In the genomic region with DNA sequence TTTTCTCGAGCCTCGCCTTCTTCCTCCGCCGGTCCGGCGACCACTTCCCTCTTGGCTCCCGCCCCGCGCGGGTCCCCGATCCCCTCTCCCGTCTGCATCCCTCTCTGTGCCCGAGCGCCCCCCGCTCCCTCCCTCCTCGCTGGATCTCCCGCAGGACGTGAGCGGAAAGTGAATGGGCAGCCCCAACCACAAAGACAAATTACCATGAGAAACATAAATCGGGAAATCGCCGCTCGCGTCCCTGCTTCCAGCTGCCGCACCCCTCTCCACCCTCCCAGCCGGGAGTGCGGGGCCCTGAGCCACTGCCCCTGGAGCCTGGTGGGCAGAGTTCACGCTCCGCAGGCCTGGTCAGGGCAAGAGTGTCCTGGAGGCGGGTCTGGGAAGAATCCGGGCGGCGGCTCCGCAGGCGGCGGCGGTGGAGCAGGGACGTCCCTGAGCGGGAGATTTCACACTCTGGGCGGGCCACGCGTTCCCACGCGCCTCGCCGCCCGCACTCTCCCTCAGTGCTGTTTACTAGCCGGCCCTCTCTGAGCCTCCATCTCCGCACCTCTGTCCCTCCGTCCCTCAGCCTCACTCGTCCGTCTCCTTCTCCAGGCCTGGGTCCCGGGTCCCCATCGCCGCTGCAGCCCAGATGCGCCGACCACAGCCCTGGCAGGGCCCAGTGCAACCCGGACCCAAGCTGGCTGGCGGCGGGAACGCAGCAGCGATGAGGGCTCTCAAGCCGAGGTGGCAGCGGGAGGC, we compare ENCODE assay signal across 8 cellular contexts. TPM values are rescaled to one million over a fixed set of nuclear protein-coding genes. Genes with fewer than 3 reads are reported as not detected.
DNase-seq lines count a peak whose midpoint lies in the region; ATAC-seq and TF ChIP-seq lines count a peak whose summit lies in the region.

No MANE protein-coding gene starts in this region.

- H3K4me2 ChIP-seq in PC-9: peak overlapping the region; percentile 71

- no peaks in the 10 kb centered on the region for H3F3A ChIP-seq in PC-9 (ENCODE audit: insufficient read depth, low read depth)

- peaks cover 4% of the 10 kb centered on the region for H3K4me1 ChIP-seq in PC-9 (replicated peaks; ENCODE audit: insufficient read depth)
- peaks cover 1% of the 10 kb centered on the region for H3K4me1 ChIP-seq in urinary bladder (ENCODE audit: insufficient read depth)

- peak overlapping the region; percentile 14; the same call in 1 of the 2 replicates for H2AFZ ChIP-seq in PC-9

- H3K9me3 Mint-ChIP-seq in mesothelial cell of epicardium: peaks cover 3% of the 10 kb centered on the region

- H3K36me3 ChIP-seq in PC-9 (ENCODE audit: low read depth): no peaks in the 10 kb centered on the region
- H3K36me3 ChIP-seq in urinary bladder (ENCODE audit: insufficient read depth): no peaks in the 10 kb centered on the region

- no peaks in the 10 kb centered on the region for H4K20me1 ChIP-seq in PC-9 (ENCODE audit: insufficient read depth)

- under 1% methylated on average over 64 of the region's 64 CpGs for WGBS in urinary bladder

- H3K79me2 ChIP-seq in PC-9 (ENCODE audit: low read depth): no peaks in the 10 kb centered on the region

- POLR2A ChIA-PET in GM10248 (lab: Yijun Ruan, JAX): no interaction called here
- POLR2A ChIA-PET in PC-9 (lab: Charles Lee; ENCODE audit: unreplicated experiment): no interaction called here

- H3K4me3 Mint-ChIP-seq in mesothelial cell of epicardium: peak overlapping the region; percentile 69

- H3K4me3 ChIP-seq in PC-9: peak overlapping the region; percentile 58
- H3K4me3 ChIP-seq in urinary bladder (ENCODE audit: low read depth, low read length): peak overlapping the region; percentile 50

- H3K27ac Mint-ChIP-seq in mesothelial cell of epicardium: no peak overlapping the region

- BruUV-seq in PC-9 (replicated peaks; lab: Mats Ljungman, UMichigan): no TSS peak

- TF ChIP-seq CTCF in GM10248 (IDR thresholded peaks at IDR 0.05; ENCODE audit: control extremely low read depth, extremely low read depth, low read depth, missing control alignments): no peak
- no peak for TF ChIP-seq CTCF in PC-9 (conservative IDR thresholded peaks at IDR 0.05)
- TF ChIP-seq CTCF in mesothelial cell of epicardium (IDR thresholded peaks at IDR 0.05; ENCODE audit: unreplicated experiment): no peak

- H3K27me3 Mint-ChIP-seq in mesothelial cell of epicardium (ENCODE audit: low read depth): peaks cover 79% of the 10 kb centered on the region

- DNase-seq in GM10248 (ENCODE audit: extremely low spot score) (peak; percentile 38), PC-9 (peak in 1 of 2 experiments; percentile 11), ecto neural progenitor cell (ENCODE audit: low spot score) (peak; percentile 70), mesothelial cell of epicardium (ENCODE audit: low spot score in 2 of 2, unreplicated experiment in 2 of 2) (peak in 1 of 2 experiments; percentile 51), putamen (ENCODE audit: low spot score) (no peak), midbrain (lab: John Stamatoyannopoulos, UW) (no peak)

- intact Hi-C loops in PC-9 (cut with micrococcal nuclease; ENCODE audit: unreplicated experiment): loop anchor here (5.0 to 10.0 kb wide), 5 partner anchors 98 to 1479 kb away; a partner anchor contains a TSS

- no peak overlapping the region for H3K27ac ChIP-seq in PC-9
- H3K27ac ChIP-seq in urinary bladder (ENCODE audit: low read depth): no peak overlapping the region

- peaks cover 20% of the 10 kb centered on the region for H3K4me1 Mint-ChIP-seq in mesothelial cell of epicardium

- H3K9me2 ChIP-seq in PC-9 (ENCODE audit: insufficient read depth): no peaks in the 10 kb centered on the region

- no peaks in the 10 kb centered on the region for H3K36me3 Mint-ChIP-seq in mesothelial cell of epicardium

- CTCF ChIA-PET in GM10248 (lab: Yijun Ruan, JAX) (interaction anchor here (1.1 to 4.1 kb wide), 12 partner anchors 9 to 1480 kb away, joined by 3 to 27 read pairs (median 6); a partner anchor contains a TSS), PC-9 (lab: Charles Lee) (interaction anchor here (0.6 to 1.9 kb wide), 3 partner anchors 81 to 272 kb away, joined by 3 to 14 read pairs (median 4); no protein-coding TSS in a partner anchor)

- H3K9me3 ChIP-seq in PC-9 (ENCODE audit: insufficient read depth, low read depth): no peaks in the 10 kb centered on the region

- ATAC-seq in HG03045 (IDR thresholded peaks at IDR 0.05; ENCODE audit: unreplicated experiment): no peak

- H3K27me3 ChIP-seq in PC-9 (ENCODE audit: insufficient read depth, low read depth): peaks cover 71% of the 10 kb centered on the region

RNA-seq across cellular contexts. Expression of a gene that starts 0.8 kb away (rescaled TPM):
- total RNA-seq in PC-9 (2021) (not detected in 2 replicates), mesothelial cell of epicardium (0.20 to 0.51 TPM (median 0.27 TPM) in 3 replicates), urinary bladder (10.8 TPM)
- 2.2 TPM for polyA plus RNA-seq in urinary bladder

RNA-seq across cellular contexts. Expression of a gene that starts 40.1 kb away (rescaled TPM):
- total RNA-seq in PC-9 (2021): 31.7 and 32.1 TPM in 2 replicates
- total RNA-seq in mesothelial cell of epicardium: 18.0 to 20.1 TPM (median 19.1 TPM) in 3 replicates
- 42.5 TPM for total RNA-seq in urinary bladder
- polyA plus RNA-seq in urinary bladder: 29.0 TPM

Comparison
In these comparisons a context has a peak if more than half of its experiments do, and no peak if none do; other contexts are left out.
1. DNase-seq: peak in GM10248 (single experiment) and ecto neural progenitor cell (single experiment); none in putamen (single experiment) and midbrain (single experiment).